Comparison of ENCODE assay signal across 21 cellular contexts in the genomic region with DNA sequence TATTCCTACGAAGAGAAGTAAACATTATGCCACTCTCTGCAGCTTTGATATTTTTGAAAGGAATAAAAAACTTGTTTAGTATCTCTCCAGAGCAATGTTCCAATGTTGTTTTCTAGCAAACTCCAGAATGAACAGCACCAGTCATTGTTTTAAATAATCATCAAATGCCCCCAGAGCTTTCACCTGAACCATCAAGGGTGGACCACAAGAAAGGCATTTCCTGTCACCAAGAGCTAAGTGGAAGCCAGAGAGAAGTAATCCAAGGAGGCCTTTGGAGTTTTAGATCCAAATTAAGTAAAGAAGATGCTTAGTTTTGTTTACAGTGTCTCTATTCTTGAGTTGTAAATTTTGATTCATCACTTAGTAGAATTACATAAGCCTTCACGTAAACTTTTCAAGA.
"Had no signal": no experiment of that assay in that cellular context is flagged by ENCODE, and none has a peak within 500 bp of the region (broad histone marks: within the 10 kb centered on the region; RNA-seq: fewer than 3 reads in every experiment).

No MANE protein-coding gene starts in this region.

- H3K9ac ChIP-seq: KMS-11 had no signal

- H3K4me3 ChIP-seq: K562 had no signal

- ATAC-seq: HepG2, K562, SK-N-SH treated with all-trans-retinoic acid at 6 μM for 48 hours had no signal

- DNase-seq: IMR-90, Kasumi-1, MM.1S, NCI-H1092 treated with DMSO at 0.1 percent for 48 hours, NCI-H1436, NCI-H187, NCI-H2029, NCI-H2081 treated with DMSO at 0.1 percent for 48 hours, NCI-H2171, NCI-H226, NCI-H446, NCI-H510A, NCI-H524 treated with DMSO at 0.1 percent for 48 hours, NCI-H69, NCI-H774, SHP77 had no signal

- H3K27ac ChIP-seq: KMS-11, RWPE1 had no signal

- H3K4me2 ChIP-seq: KMS-11 had no signal
